In genomic region chr18:10525563-10526210, GRCh38 we compare ENCODE assay signal across 8 cellular contexts. TPM values are rescaled to one million over a fixed set of nuclear protein-coding genes. Genes with fewer than 3 reads are reported as not detected.
DNase-seq lines count a peak whose midpoint lies in the region; ATAC-seq, FAIRE-seq and TF ChIP-seq lines count a peak whose summit lies in the region.

NAPG (plus strand) TSS chr18:10526027; CDS start chr18:10526103, 76 bp downstream.

- TF ChIP-seq CTCF in upper lobe of right lung (IDR thresholded peaks at IDR 0.05), result no peak

- H3K4me3 ChIP-seq in upper lobe of right lung, result peak within 1 kb of the TSS; percentile 63

- DNase-seq in GM12892 (ENCODE audit: insufficient read length) (peak; percentile 89), NCI-H1436 treated with DMSO at 0.1 percent for 48 hours (lab: John Stamatoyannopoulos, UW) (peak; percentile 19), amniotic epithelial cell (ENCODE audit: low read depth) (peak; percentile 90), left cardiac atrium (peak; percentile 95), posterior vena cava (ENCODE audit: low spot score) (peak; percentile 98), upper lobe of right lung (peak; percentile 96)

- ATAC-seq in HG02840 (IDR thresholded peaks at IDR 0.05; ENCODE audit: low FRiP score, unreplicated experiment), result peak; percentile 89
- peak; percentile 94 to 95 for ATAC-seq in left cardiac atrium
- peak; percentile 97 for ATAC-seq in upper lobe of right lung

- intact Hi-C loops in T-helper 1 cell treated with Interleukin-12 subunit alpha and Interleukin-12 subunit beta and Interleukin-4 antibody, amounts not matched to agents 30 ng/mL and 1 ng/mL, for 36 hours (cut with micrococcal nuclease), result loop anchor here (1.0 to 5.0 kb wide), 10 partner anchors 262 to 1917 kb away; partner anchors contain the start of genes AFG3L2, CHMP1B, MPPE1 and PPP4R1
- intact Hi-C loops in left cardiac atrium (cut with DNase I) (no loop called here), posterior vena cava (cut with DNase I) (loop anchor here in 1 of 2 donors (10.0 kb wide), 1 partner anchor 711 kb away; no protein-coding TSS in a partner anchor), upper lobe of right lung (cut with DNase I) (no loop called here)

- FAIRE-seq in GM12892 (lab: Jason Lieb, UNC), result peak; percentile 96

- peak; percentile 73 for TF ChIP-seq POLR2A in GM12892 (IDR thresholded peaks at IDR 0.05; ENCODE audit: low read depth, low read length)

- H3K27me3 ChIP-seq in upper lobe of right lung, result no peaks in the 10 kb centered on the region

- peak within 1 kb of the TSS; percentile 86 for H3K27ac ChIP-seq in upper lobe of right lung

- no peaks in the 10 kb centered on the region for H3K36me3 ChIP-seq in upper lobe of right lung

- H3K4me1 ChIP-seq in upper lobe of right lung, result peaks cover 35% of the 10 kb centered on the region

- H3K9me3 ChIP-seq in upper lobe of right lung, result no peaks in the 10 kb centered on the region

RNA-seq across cellular contexts. Expression of gene NAPG, which starts in this region (rescaled TPM):
- 25.1 TPM for polyA plus RNA-seq in GM12892 (2012; ENCODE audit: missing spikeins)
- total RNA-seq in T-helper 1 cell treated with Interleukin-12 subunit alpha and Interleukin-12 subunit beta and Interleukin-4 antibody, amounts not matched to agents 30 ng/mL and 1 ng/mL, for 36 hours, result 37.1 and 38.2 TPM in 2 replicates
- 10 to 100 TPM; 22.6 to 38.3 TPM for total RNA-seq in left cardiac atrium
- total RNA-seq in posterior vena cava, result 10 to 100 TPM; 29.4 to 43.0 TPM
- total RNA-seq in upper lobe of right lung, result 29.1 TPM

Comparison
In these comparisons a context has a peak if more than half of its experiments do, and no peak if none do; other contexts are left out.
1. Peak in every context shown above with its lines: DNase-seq, ATAC-seq, H3K4me3 ChIP-seq and H3K27ac ChIP-seq.
2. DNase-seq: peak in every context shown above with its lines; median percentile 98 in posterior vena cava; 96 in upper lobe of right lung; 95 in left cardiac atrium; 90 in amniotic epithelial cell; 89 in GM12892; 19 in NCI-H1436 treated with DMSO at 0.1 percent for 48 hours.